In genomic region chr4:184342857-184343237, GRCh38 we compare ENCODE assay signal across 8 cellular contexts.
DNase-seq lines count a peak whose midpoint lies in the region; ATAC-seq and TF ChIP-seq lines count a peak whose summit lies in the region.
"Not testable (repeated sequence)": the region's sequence is repeated elsewhere in the genome, so short reads cannot be mapped to it uniquely, and the experiment has no call there.

No MANE protein-coding gene starts in this region.

- H3K9ac ChIP-seq in smooth muscle cell (ENCODE audit: low read depth) = not testable (repeated sequence)

- H3K9me3 ChIP-seq in right atrium auricular region; smooth muscle cell (replicated peaks; ENCODE audit: low read depth): not testable (repeated sequence)

- H2AFZ ChIP-seq in GM23338; smooth muscle cell (ENCODE audit: low read depth): not testable (repeated sequence)

- H3K9me3 Mint-ChIP-seq in GM23338; T-cell; activated naive CD4-positive, alpha-beta T cell treated with anti-CD3 and anti-CD28 coated beads, Interleukin-2, amount 10 ng/mL, durations not matched to agents 7 days and 5 days; natural killer cell treated with Interleukin-12 subunit alpha and Interleukin-12 subunit beta and Interleukin-15 and Interleukin-18, amount 100 ng/mL, for 72 hours: not testable (repeated sequence)

- H3K79me2 ChIP-seq in GM23338 (replicated peaks; ENCODE audit: insufficient read depth); smooth muscle cell (ENCODE audit: low read depth): not testable (repeated sequence)

- 100% methylated on average over 1 of the region's 1 CpG for WGBS in smooth muscle cell (ENCODE audit: low lambda C conversion rate)

- ATAC-seq in GM23338; T-cell (replicated peaks in 1 of 4); natural killer cell treated with Interleukin-12 subunit alpha and Interleukin-12 subunit beta and Interleukin-15 and Interleukin-18, amount 100 ng/mL, for 72 hours: not testable (repeated sequence)

- not testable (repeated sequence) for H3K36me3 Mint-ChIP-seq in GM23338 (ENCODE audit: low read depth); T-cell; activated naive CD4-positive, alpha-beta T cell treated with anti-CD3 and anti-CD28 coated beads, Interleukin-2, amount 10 ng/mL, durations not matched to agents 7 days and 5 days; natural killer cell treated with Interleukin-12 subunit alpha and Interleukin-12 subunit beta and Interleukin-15 and Interleukin-18, amount 100 ng/mL, for 72 hours

- POLR2A ChIA-PET in T-cell (lab: Charles Lee) = not testable (repeated sequence)

- intact Hi-C loops in dorsolateral prefrontal cortex (cut with DNase I) = loop anchor here in 1 of 2 donors (5.0 kb wide), 2 partner anchors 129 to 194 kb away; partner anchors contain the start of gene IRF2

- H3K27ac ChIP-seq in 22Rv1 (peak overlapping the region; percentile 61; the same call in 1 of the 2 replicates), dorsolateral prefrontal cortex (peak overlapping the region in 29 of 59 donors; percentile 27 to 87 (median 74)), right atrium auricular region (peak overlapping the region; percentile 83 to 88)
- not testable (repeated sequence) for H3K27ac ChIP-seq in GM23338 (ENCODE audit: low read depth); smooth muscle cell (ENCODE audit: low read depth)

- not testable (repeated sequence) for H3K27ac Mint-ChIP-seq in GM23338; T-cell; activated naive CD4-positive, alpha-beta T cell treated with anti-CD3 and anti-CD28 coated beads, Interleukin-2, amount 10 ng/mL, durations not matched to agents 7 days and 5 days
- H3K27ac Mint-ChIP-seq in natural killer cell treated with Interleukin-12 subunit alpha and Interleukin-12 subunit beta and Interleukin-15 and Interleukin-18, amount 100 ng/mL, for 72 hours = peak overlapping the region; percentile 9 to 69

- H3K4me2 ChIP-seq in GM23338 (peak overlapping the region; percentile 88), smooth muscle cell (peak overlapping the region; percentile 95)

- H3K9me2 ChIP-seq in GM23338 (ENCODE audit: insufficient read depth) = not testable (repeated sequence)

- DNase-seq in GM23338 (ENCODE audit: low spot score); T-cell; activated naive CD4-positive, alpha-beta T cell treated with anti-CD3 and anti-CD28 coated beads, Interleukin-2, amount 10 ng/mL, durations not matched to agents 7 days and 5 days; dorsolateral prefrontal cortex; right atrium auricular region (ENCODE audit: low spot score); natural killer cell treated with Interleukin-12 subunit alpha and Interleukin-12 subunit beta and Interleukin-15 and Interleukin-18, amount 100 ng/mL, for 72 hours (ENCODE audit: low spot score); smooth muscle cell (lab: John Stamatoyannopoulos, UW; ENCODE audit: unreplicated experiment): not testable (repeated sequence)

- H3K36me3 ChIP-seq in GM23338 (ENCODE audit: insufficient read depth); right atrium auricular region; smooth muscle cell (ENCODE audit: low read depth): not testable (repeated sequence)

- H3K4me3 Mint-ChIP-seq in GM23338 (peak overlapping the region; percentile 84), T-cell (peak overlapping the region; percentile 78 to 80 (median 79))
- peak overlapping the region; percentile 73 for H3K4me3 Mint-ChIP-seq in activated naive CD4-positive, alpha-beta T cell treated with anti-CD3 and anti-CD28 coated beads, Interleukin-2, amount 10 ng/mL, durations not matched to agents 7 days and 5 days
- H3K4me3 Mint-ChIP-seq in natural killer cell treated with Interleukin-12 subunit alpha and Interleukin-12 subunit beta and Interleukin-15 and Interleukin-18, amount 100 ng/mL, for 72 hours = peak overlapping the region; percentile 74

- H3K4me3 ChIP-seq in GM23338 = peak overlapping the region; percentile 57; the same call in 1 of the 2 replicates
- H3K4me3 ChIP-seq in dorsolateral prefrontal cortex = peak overlapping the region in 41 of 59 donors; percentile 52 to 94 (median 76)
- H3K4me3 ChIP-seq in right atrium auricular region = not testable (repeated sequence)
- peak overlapping the region; percentile 85 for H3K4me3 ChIP-seq in smooth muscle cell

- not testable (repeated sequence) for TF ChIP-seq CTCF in 22Rv1 (IDR thresholded peaks at IDR 0.05); GM23338 (conservative IDR thresholded peaks at IDR 0.05; ENCODE audit: low read depth in 2 of 2); dorsolateral prefrontal cortex (IDR thresholded peaks at IDR 0.05 in 54 of 56, conservative IDR thresholded peaks at IDR 0.05 in 2 of 56; ENCODE audit: low read depth in 1 of 56, partially characterized antibody in 56 of 56); right atrium auricular region (IDR thresholded peaks at IDR 0.05); smooth muscle cell (IDR thresholded peaks at IDR 0.05; ENCODE audit: borderline replicate concordance, insufficient read depth, poor library complexity, severe bottlenecking)

- H3K27me3 ChIP-seq in GM23338 (ENCODE audit: insufficient read depth); dorsolateral prefrontal cortex; right atrium auricular region; smooth muscle cell (ENCODE audit: low read depth): not testable (repeated sequence)

- H3K4me1 ChIP-seq in GM23338 (ENCODE audit: insufficient read depth) = peaks cover 11% of the 10 kb centered on the region
- H3K4me1 ChIP-seq in right atrium auricular region = peaks cover 0 to 45% of the 10 kb centered on the region in 2 donors
- peaks cover 14% of the 10 kb centered on the region for H3K4me1 ChIP-seq in smooth muscle cell (ENCODE audit: low read depth)

- CTCF ChIA-PET in T-cell (lab: Charles Lee) = not testable (repeated sequence)
- CTCF ChIA-PET in activated naive CD4-positive, alpha-beta T cell treated with anti-CD3 and anti-CD28 coated beads, Interleukin-2, amount 10 ng/mL, durations not matched to agents 7 days and 5 days (lab: Charles Lee) = interaction anchor here (0.9 kb wide), 2 partner anchors 8 to 60 kb away, joined by 3 read pairs; no protein-coding TSS in a partner anchor

- not testable (repeated sequence) for H3K27me3 Mint-ChIP-seq in GM23338 (ENCODE audit: insufficient read depth, low read depth, poor library complexity); T-cell; activated naive CD4-positive, alpha-beta T cell treated with anti-CD3 and anti-CD28 coated beads, Interleukin-2, amount 10 ng/mL, durations not matched to agents 7 days and 5 days; natural killer cell treated with Interleukin-12 subunit alpha and Interleukin-12 subunit beta and Interleukin-15 and Interleukin-18, amount 100 ng/mL, for 72 hours

- H4K20me1 ChIP-seq in GM23338 (replicated peaks; ENCODE audit: insufficient read depth); smooth muscle cell (ENCODE audit: low read depth): not testable (repeated sequence)

- H3K4me1 Mint-ChIP-seq in GM23338 (peaks cover 35% of the 10 kb centered on the region), T-cell (peaks cover 15 to 22% (median 20%) of the 10 kb centered on the region in 3 donors)
- peaks cover 20% of the 10 kb centered on the region for H3K4me1 Mint-ChIP-seq in activated naive CD4-positive, alpha-beta T cell treated with anti-CD3 and anti-CD28 coated beads, Interleukin-2, amount 10 ng/mL, durations not matched to agents 7 days and 5 days
- peaks cover 36 to 38% of the 10 kb centered on the region in 2 donors for H3K4me1 Mint-ChIP-seq in natural killer cell treated with Interleukin-12 subunit alpha and Interleukin-12 subunit beta and Interleukin-15 and Interleukin-18, amount 100 ng/mL, for 72 hours (ENCODE audit: low read depth in 2 of 2)

- H3F3A ChIP-seq in GM23338 (replicated peaks; ENCODE audit: low read depth); smooth muscle cell (ENCODE audit: low read depth): not testable (repeated sequence)
